Comparison of ENCODE assay signal across 25 cellular contexts in the genomic region with DNA sequence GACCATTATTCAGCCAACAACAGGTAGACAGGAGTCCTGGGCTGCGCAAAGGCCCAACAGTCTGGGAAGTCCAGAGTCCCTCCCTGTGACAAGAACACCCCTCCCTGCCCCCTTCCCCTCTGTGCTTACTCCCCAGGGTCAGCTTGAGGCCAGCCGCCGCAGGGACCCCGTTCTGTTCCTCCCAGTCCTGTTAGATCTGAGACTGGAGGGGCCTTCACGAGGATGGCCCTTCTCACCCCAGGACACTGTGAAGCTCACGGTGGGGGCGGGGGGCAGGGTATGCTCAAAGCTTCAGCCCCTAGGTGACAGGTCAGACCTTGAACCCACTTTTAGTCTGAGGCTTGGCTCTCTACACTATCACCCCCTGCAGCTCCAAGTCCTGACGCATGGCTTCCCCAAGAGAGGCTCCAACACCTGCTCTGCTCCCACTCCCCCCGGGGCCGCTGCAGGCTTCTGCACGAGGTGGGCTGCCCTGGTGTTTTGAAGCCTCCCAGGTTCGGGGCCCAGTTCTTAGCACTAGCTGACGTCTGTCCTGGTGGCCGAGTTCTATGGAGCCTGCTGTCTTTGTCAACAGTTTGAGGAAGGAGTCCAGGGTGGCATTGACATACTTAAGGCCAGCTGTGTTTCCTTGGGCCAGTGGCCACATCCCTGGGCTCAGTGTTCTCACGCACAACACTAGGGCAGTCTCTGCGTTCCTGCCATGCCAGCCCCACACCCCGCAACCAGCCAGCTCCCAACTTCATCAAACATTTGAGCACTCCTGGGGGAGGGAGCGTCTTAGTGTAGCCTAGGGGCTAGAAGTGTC. TPM values are rescaled to one million over a fixed set of nuclear protein-coding genes. Genes with fewer than 3 reads are reported as not detected.
DNase-seq lines count a peak whose midpoint lies in the region; ATAC-seq, FAIRE-seq and TF ChIP-seq lines count a peak whose summit lies in the region.
"Had no signal": no experiment of that assay in that cellular context is flagged by ENCODE, and none has a peak within 500 bp of the region (broad histone marks: within the 10 kb centered on the region; RNA-seq: fewer than 3 reads in every experiment).

No MANE protein-coding gene starts in this region.

- no peaks in the 10 kb centered on the region for H3K36me3 ChIP-seq in HepG2 (replicated peaks in 1 of 2; ENCODE audit: control insufficient read depth in 1 of 2, insufficient read depth in 2 of 2, low read length in 2 of 2)
- H3K36me3 ChIP-seq: breast epithelium, right lobe of liver, SJSA1 had no signal

- no peaks in the 10 kb centered on the region for H3K79me2 ChIP-seq in HepG2 (ENCODE audit: insufficient read depth, low read length)

- POLR2A ChIA-PET in HepG2 (lab: Yijun Ruan, JAX): interaction anchor here (1.5 to 2.0 kb wide), 4 partner anchors 13 to 38 kb away, joined by 3 to 7 read pairs (median 5); no protein-coding TSS in a partner anchor

- FAIRE-seq in HepG2 (lab: Jason Lieb, UNC): no peak
- FAIRE-seq: GM18507 had no signal

- intact Hi-C loops in HepG2 (cut with micrococcal nuclease; ENCODE audit: unreplicated experiment): no loop called here

- BruUV-seq in HepG2 (replicated peaks; lab: Mats Ljungman, UMichigan): no TSS peak

- CTCF ChIA-PET in HepG2 (lab: Yijun Ruan, JAX; ENCODE audit: low intra/inter-chr PET ratio, low total read pairs): no interaction called here

- peaks cover 41% of the 10 kb centered on the region for H3K4me1 ChIP-seq in HepG2 (ENCODE audit: insufficient read depth, low read length)
- H3K4me1 ChIP-seq: breast epithelium had no signal

- H4K20me1 ChIP-seq in HepG2 (ENCODE audit: insufficient read depth, low read length): no peaks in the 10 kb centered on the region

- no peak overlapping the region for H3K27ac ChIP-seq in HepG2 (ENCODE audit: extremely low read length, insufficient read depth, low read length)
- H3K27ac ChIP-seq: breast epithelium, right lobe of liver, SJSA1 had no signal

- H2AFZ ChIP-seq in HepG2 (ENCODE audit: low read length): no peak overlapping the region
- H2AFZ ChIP-seq: GM23338 had no signal

- no peak for TF ChIP-seq EP300 in HepG2 (IDR thresholded peaks at IDR 0.05; ENCODE audit: low read depth in 2 of 2, low read length in 2 of 2)
- TF ChIP-seq EP300 in HepG2 (CRISPR knock-in tag; IDR thresholded peaks at IDR 0.05; ENCODE audit: borderline replicate concordance): no peak

- TF ChIP-seq RAD21 in HepG2 (CRISPR knock-in tag; IDR thresholded peaks at IDR 0.05): no peak

- peaks cover 4% of the 10 kb centered on the region for H3K4me1 Mint-ChIP-seq in stimulated activated memory B cell treated with anti-CD40 and anti-IgM and Interleukin-4, amounts not matched to agents 10 μg/mL and 1 μg/mL and 100 μg/mL, for 72 hours

- TF ChIP-seq POLR2A in HepG2 (IDR thresholded peaks at IDR 0.05; ENCODE audit: insufficient read depth in 1 of 2, low read depth in 2 of 2, low read length in 2 of 2): no peak

- no peak for TF ChIP-seq CTCF in HepG2 (CRISPR knock-in tag; IDR thresholded peaks at IDR 0.05)

- H3K9ac ChIP-seq in HepG2 (ENCODE audit: insufficient read depth, low read depth, low read length): no peak overlapping the region

- 33% methylated on average over 14 of the region's 18 CpGs for WGBS in HepG2 (ENCODE audit: low lambda C conversion rate)

- peaks cover 7 to 81% of the 10 kb centered on the region in 2 experiments for H3K27me3 ChIP-seq in HepG2 (ENCODE audit: control insufficient read depth in 1 of 2, insufficient read depth in 2 of 2, low read length in 2 of 2)
- H3K27me3 ChIP-seq: breast epithelium, right lobe of liver, SJSA1 had no signal

- H3K4me3 Mint-ChIP-seq in stimulated activated memory B cell treated with anti-CD40 and anti-IgM and Interleukin-4, amounts not matched to agents 10 μg/mL and 1 μg/mL and 100 μg/mL, for 72 hours: no peak overlapping the region
- H3K4me3 Mint-ChIP-seq: activated CD4-positive, alpha-beta memory T cell treated with anti-CD3 and anti-CD28 coated beads, Interleukin-2, amount 10 ng/mL, durations not matched to agents 7 days and 5 days; activated T-cell treated with anti-CD3 and anti-CD28 coated beads, Interleukin-2, amount 50 U/mL, for 24 hours; dendritic cell treated with granulocyte-macrophage colony-stimulating factor and Interleukin-4, amounts not matched to agents 40 ng/mL and 50 ng/mL, for 4 days; GM23338; type B pancreatic cell had no signal

- ATAC-seq in HepG2 (peak; percentile 16), HG03521 (IDR thresholded peaks at IDR 0.05; ENCODE audit: unreplicated experiment) (no peak), GM21786 (IDR thresholded peaks at IDR 0.05; ENCODE audit: unreplicated experiment) (no peak), HG02840 (IDR thresholded peaks at IDR 0.05; ENCODE audit: low FRiP score, unreplicated experiment) (no peak)
- ATAC-seq in stimulated activated memory B cell treated with anti-CD40 and anti-IgM and Interleukin-4, amounts not matched to agents 10 μg/mL and 1 μg/mL and 100 μg/mL, for 72 hours: peak; percentile 9
- ATAC-seq: GM23338; left lobe of liver; right lobe of liver; stimulated activated naive CD8-positive, alpha-beta T cell treated with anti-CD3 and anti-CD28 coated beads, Interleukin-15, Interleukin-2, amounts not matched to agents 100 U/mL and 50 U/mL, for 24 hours had no signal

- H3K36me3 Mint-ChIP-seq in stimulated activated memory B cell treated with anti-CD40 and anti-IgM and Interleukin-4, amounts not matched to agents 10 μg/mL and 1 μg/mL and 100 μg/mL, for 72 hours: no peaks in the 10 kb centered on the region
- H3K36me3 Mint-ChIP-seq: type B pancreatic cell had no signal

- no peaks in the 10 kb centered on the region for H3K9me3 ChIP-seq in HepG2 (ENCODE audit: low read length)
- H3K9me3 ChIP-seq: breast epithelium, right lobe of liver, SJSA1 had no signal

- H3K27ac Mint-ChIP-seq in stimulated activated memory B cell treated with anti-CD40 and anti-IgM and Interleukin-4, amounts not matched to agents 10 μg/mL and 1 μg/mL and 100 μg/mL, for 72 hours: no peak overlapping the region
- H3K27ac Mint-ChIP-seq: activated CD4-positive, alpha-beta memory T cell treated with anti-CD3 and anti-CD28 coated beads, Interleukin-2, amount 10 ng/mL, durations not matched to agents 7 days and 5 days; activated T-cell treated with anti-CD3 and anti-CD28 coated beads, Interleukin-2, amount 50 U/mL, for 24 hours; dendritic cell treated with granulocyte-macrophage colony-stimulating factor and Interleukin-4, amounts not matched to agents 40 ng/mL and 50 ng/mL, for 4 days; GM23338 had no signal

- no peak overlapping the region for H3K4me2 ChIP-seq in HepG2 (ENCODE audit: low read depth, low read length)
- H3K4me2 ChIP-seq: GM23338 had no signal

- no peaks in the 10 kb centered on the region for H3K27me3 Mint-ChIP-seq in stimulated activated memory B cell treated with anti-CD40 and anti-IgM and Interleukin-4, amounts not matched to agents 10 μg/mL and 1 μg/mL and 100 μg/mL, for 72 hours
- H3K27me3 Mint-ChIP-seq: activated T-cell treated with anti-CD3 and anti-CD28 coated beads, Interleukin-2, amount 50 U/mL, for 24 hours had no signal

- no peaks in the 10 kb centered on the region for H3K9me3 Mint-ChIP-seq in stimulated activated memory B cell treated with anti-CD40 and anti-IgM and Interleukin-4, amounts not matched to agents 10 μg/mL and 1 μg/mL and 100 μg/mL, for 72 hours
- H3K9me3 Mint-ChIP-seq: activated CD4-positive, alpha-beta memory T cell treated with anti-CD3 and anti-CD28 coated beads, Interleukin-2, amount 10 ng/mL, durations not matched to agents 7 days and 5 days; activated T-cell treated with anti-CD3 and anti-CD28 coated beads, Interleukin-2, amount 50 U/mL, for 24 hours; dendritic cell treated with granulocyte-macrophage colony-stimulating factor and Interleukin-4, amounts not matched to agents 40 ng/mL and 50 ng/mL, for 4 days; GM23338; type B pancreatic cell had no signal

- peak; percentile 10 for DNase-seq in activated CD8-positive, alpha-beta memory T cell treated with anti-CD3 and anti-CD28 coated beads, Interleukin-2, amount 50 U/mL, for 4 hours
- no peak for DNase-seq in activated CD8-positive, alpha-beta memory T cell treated with anti-CD3 and anti-CD28 coated beads, Interleukin-2, amount 50 U/mL, for 48 hours
- DNase-seq in astrocyte of the hippocampus (ENCODE audit: low read depth, low spot score) (peak; percentile 21), HepG2 (ENCODE audit: low spot score) (no peak)
- DNase-seq: activated CD4-positive, alpha-beta memory T cell treated with anti-CD3 and anti-CD28 coated beads, Interleukin-2, amount 10 ng/mL, durations not matched to agents 7 days and 5 days; activated naive CD4-positive, alpha-beta T cell treated with anti-CD3 and anti-CD28 coated beads, Interleukin-2, amount 50 U/mL, for 16 hours; activated T-cell treated with anti-CD3 and anti-CD28 coated beads, Interleukin-2, amount 50 U/mL, for 24 hours; Calu3; NCI-H1436; NCI-H69; occipital lobe; stimulated activated CD4-positive, alpha-beta T cell treated with anti-CD3 and anti-CD28 coated beads, Interleukin-2, amount 100 ng/mL, for 24 hours; stimulated activated naive CD8-positive, alpha-beta T cell treated with anti-CD3 and anti-CD28 coated beads, Interleukin-15, Interleukin-2, amounts not matched to agents 100 U/mL and 50 U/mL, for 24 hours had no signal

- in situ Hi-C loops in HepG2 (cut with HindIII; ENCODE audit: extremely low pct_ligation_motif_present, low pct_unique_long_range_greater_than_20kb): no loop called here

- no peak overlapping the region; a peak in 1 of 6 replicates for H3K4me3 ChIP-seq in HepG2 (replicated peaks in 1 of 3; ENCODE audit: insufficient read depth in 1 of 3, low read depth in 2 of 3, low read length in 3 of 3)
- H3K4me3 ChIP-seq: breast epithelium, GM23338, right lobe of liver, SJSA1 had no signal

RNA-seq across cellular contexts. Expression of gene HPCAL1, which starts 37.2 kb away (rescaled TPM):
- 23.3 and 29.9 TPM in 2 replicates for total RNA-seq in HepG2 (2016; rRNA removed; fragmentation: Illumina TruSeq; extraction: Trizol)
- total RNA-seq in HepG2 (2016; cell fraction: cytosol; rRNA removed; fragmentation: Illumina TruSeq; extraction: Trizol; ENCODE audit: low read depth): 43.0 and 51.2 TPM in 2 replicates
- 21.4 and 28.1 TPM in 2 replicates for total RNA-seq in HepG2 (2016; cell fraction: insoluble cytoplasmic fraction; rRNA removed; fragmentation: Illumina TruSeq; extraction: Trizol)
- 50.7 and 67.7 TPM in 2 replicates for total RNA-seq in HepG2 (2016; cell fraction: membrane; rRNA removed; fragmentation: Illumina TruSeq; extraction: Trizol)
- total RNA-seq in HepG2 (2016; cell fraction: nucleus; rRNA removed; fragmentation: Illumina TruSeq; extraction: Trizol): 12.9 and 16.1 TPM in 2 replicates
- polyA plus RNA-seq in HepG2 (2011; rRNA removed): 29.5 and 38.6 TPM in 2 replicates
- 29.8 and 35.9 TPM in 2 replicates for polyA plus RNA-seq in HepG2 (2011; cell fraction: cytosol; rRNA removed)
- 54.3 and 60.0 TPM in 2 replicates for polyA plus RNA-seq in HepG2 (2011; cell fraction: nucleus; rRNA removed)
- 46.0 and 46.8 TPM in 2 replicates for polyA plus RNA-seq in HepG2 (2012)
- polyA plus RNA-seq in HepG2 (2016; cell fraction: cytosol; fragmentation: Illumina TruSeq; extraction: Trizol; ENCODE audit: low read depth): 37.1 and 47.1 TPM in 2 replicates
- polyA plus RNA-seq in HepG2 (2016; cell fraction: insoluble cytoplasmic fraction; fragmentation: Illumina TruSeq; extraction: Trizol; ENCODE audit: low read depth): 24.6 and 35.5 TPM in 2 replicates
- 54.6 and 65.1 TPM in 2 replicates for polyA plus RNA-seq in HepG2 (2016; cell fraction: membrane; fragmentation: Illumina TruSeq; extraction: Trizol; ENCODE audit: low read depth)
- polyA plus RNA-seq in HepG2 (2016; cell fraction: nucleus; fragmentation: Illumina TruSeq; extraction: Trizol; ENCODE audit: insufficient read depth, low read depth): 30.3 and 35.7 TPM in 2 replicates
- 26.5 and 27.7 TPM in 2 replicates for polyA minus RNA-seq in HepG2 (2011; rRNA and poly(A)+ RNA removed; ENCODE audit: low replicate concordance)
- 19.4 and 20.4 TPM in 2 replicates for polyA minus RNA-seq in HepG2 (2011; cell fraction: cytosol; rRNA and poly(A)+ RNA removed)
- polyA minus RNA-seq in HepG2 (2011; cell fraction: nucleus; rRNA and poly(A)+ RNA removed): 12.6 and 15.5 TPM in 2 replicates

Comparison
In these comparisons a context has a peak if more than half of its experiments do, and no peak if none do; other contexts are left out.
1. DNase-seq: peak in activated CD8-positive, alpha-beta memory T cell treated with anti-CD3 and anti-CD28 coated beads, Interleukin-2, amount 50 U/mL, for 4 hours (single experiment) and astrocyte of the hippocampus (single experiment); none in activated CD8-positive, alpha-beta memory T cell treated with anti-CD3 and anti-CD28 coated beads, Interleukin-2, amount 50 U/mL, for 48 hours (single experiment) and HepG2 (single experiment).
2. ATAC-seq: peak in HepG2 (single experiment) and stimulated activated memory B cell treated with anti-CD40 and anti-IgM and Interleukin-4, amounts not matched to agents 10 μg/mL and 1 μg/mL and 100 μg/mL, for 72 hours (single experiment); none in HG03521 (single experiment), GM21786 (single experiment) and HG02840 (single experiment).